8 cellular contexts compared by ENCODE assay signal in genomic region chr6:169789146-169789943, GRCh38. TPM values are rescaled to one million over a fixed set of nuclear protein-coding genes. Genes with fewer than 3 reads are reported as not detected.
DNase-seq lines count a peak whose midpoint lies in the region; ATAC-seq and TF ChIP-seq lines count a peak whose summit lies in the region.

No MANE protein-coding gene starts in this region.

- no peaks in the 10 kb centered on the region for H3K36me3 ChIP-seq in lower lobe of right lung
- H3K36me3 ChIP-seq in upper lobe of left lung: no peaks in the 10 kb centered on the region

- intact Hi-C loops in lower lobe of right lung (cut with DNase I): no loop called here

- DNase-seq in activated naive CD4-positive, alpha-beta T cell treated with anti-CD3 and anti-CD28 coated beads, Interleukin-2, amount 50 U/mL, for 16 hours: no peak
- no peak for DNase-seq in activated naive CD8-positive, alpha-beta T cell treated with anti-CD3 and anti-CD28 coated beads, Interleukin-2, amount 50 U/mL, for 24 hours
- DNase-seq in lower lobe of right lung: no peak
- DNase-seq in upper lobe of left lung: no peak
- no peak for DNase-seq in activated CD4-positive, alpha-beta T cell treated with anti-CD3 and anti-CD28 coated beads, Interleukin-2, amount 50 U/mL, for 4 hours

- H3K4me3 Mint-ChIP-seq in activated naive CD4-positive, alpha-beta T cell treated with anti-CD3 and anti-CD28 coated beads, Interleukin-2, amount 50 U/mL, for 24 hours: peak overlapping the region; percentile 85
- H3K4me3 Mint-ChIP-seq in activated naive CD8-positive, alpha-beta T cell treated with anti-CD3 and anti-CD28 coated beads, Interleukin-2, amount 50 U/mL, for 24 hours: peak overlapping the region; percentile 72

- peak overlapping the region; percentile 54 for H3K4me3 ChIP-seq in lower lobe of right lung
- peak overlapping the region in 3 of 4 donors; percentile 23 to 54 (median 52) for H3K4me3 ChIP-seq in upper lobe of left lung

- ATAC-seq in activated naive CD8-positive, alpha-beta T cell treated with anti-CD3 and anti-CD28 coated beads, Interleukin-2, amount 50 U/mL, for 24 hours: no peak
- ATAC-seq in lower lobe of right lung: no peak
- ATAC-seq in upper lobe of left lung (ENCODE audit: low FRiP score in 2 of 2): no peak
- ATAC-seq in GM21381 (IDR thresholded peaks at IDR 0.05; ENCODE audit: unreplicated experiment): no peak
- ATAC-seq in GM21786 (IDR thresholded peaks at IDR 0.05; ENCODE audit: unreplicated experiment): no peak

- no peak overlapping the region for H3K27ac Mint-ChIP-seq in activated naive CD4-positive, alpha-beta T cell treated with anti-CD3 and anti-CD28 coated beads, Interleukin-2, amount 50 U/mL, for 24 hours
- H3K27ac Mint-ChIP-seq in activated naive CD8-positive, alpha-beta T cell treated with anti-CD3 and anti-CD28 coated beads, Interleukin-2, amount 50 U/mL, for 24 hours: no peak overlapping the region

- H3K9me3 Mint-ChIP-seq in activated naive CD4-positive, alpha-beta T cell treated with anti-CD3 and anti-CD28 coated beads, Interleukin-2, amount 50 U/mL, for 24 hours: no peaks in the 10 kb centered on the region
- H3K9me3 Mint-ChIP-seq in activated naive CD8-positive, alpha-beta T cell treated with anti-CD3 and anti-CD28 coated beads, Interleukin-2, amount 50 U/mL, for 24 hours: no peaks in the 10 kb centered on the region

- no peaks in the 10 kb centered on the region for H3K27me3 ChIP-seq in lower lobe of right lung (ENCODE audit: low read depth)
- no peaks in the 10 kb centered on the region for H3K27me3 ChIP-seq in upper lobe of left lung

- H3K27ac ChIP-seq in lower lobe of right lung (no peak overlapping the region), upper lobe of left lung (no peak overlapping the region)

- no peaks in the 10 kb centered on the region for H3K9me3 ChIP-seq in lower lobe of right lung
- no peaks in the 10 kb centered on the region for H3K9me3 ChIP-seq in upper lobe of left lung

- peaks cover 14% of the 10 kb centered on the region for H3K27me3 Mint-ChIP-seq in activated naive CD4-positive, alpha-beta T cell treated with anti-CD3 and anti-CD28 coated beads, Interleukin-2, amount 50 U/mL, for 24 hours
- peaks cover 38% of the 10 kb centered on the region for H3K27me3 Mint-ChIP-seq in activated naive CD8-positive, alpha-beta T cell treated with anti-CD3 and anti-CD28 coated beads, Interleukin-2, amount 50 U/mL, for 24 hours

- 58 to 68% methylated on average over 18 to 24 of the region's 24 CpGs for WGBS in upper lobe of left lung, 2 donors

- peaks cover 15% of the 10 kb centered on the region for H3K4me1 ChIP-seq in lower lobe of right lung
- H3K4me1 ChIP-seq in upper lobe of left lung: peaks cover 14 to 17% (median 15%) of the 10 kb centered on the region in 4 donors

- TF ChIP-seq POLR2A in upper lobe of left lung (IDR thresholded peaks at IDR 0.05): no peak

- peaks cover 16% of the 10 kb centered on the region for H3K4me1 Mint-ChIP-seq in activated naive CD4-positive, alpha-beta T cell treated with anti-CD3 and anti-CD28 coated beads, Interleukin-2, amount 50 U/mL, for 24 hours
- H3K4me1 Mint-ChIP-seq in activated naive CD8-positive, alpha-beta T cell treated with anti-CD3 and anti-CD28 coated beads, Interleukin-2, amount 50 U/mL, for 24 hours: peaks cover 16% of the 10 kb centered on the region

- no peak for TF ChIP-seq EP300 in upper lobe of left lung (IDR thresholded peaks at IDR 0.05)

- H3K36me3 Mint-ChIP-seq in activated naive CD4-positive, alpha-beta T cell treated with anti-CD3 and anti-CD28 coated beads, Interleukin-2, amount 50 U/mL, for 24 hours: no peaks in the 10 kb centered on the region
- no peaks in the 10 kb centered on the region for H3K36me3 Mint-ChIP-seq in activated naive CD8-positive, alpha-beta T cell treated with anti-CD3 and anti-CD28 coated beads, Interleukin-2, amount 50 U/mL, for 24 hours (ENCODE audit: low read depth)

- TF ChIP-seq CTCF in lower lobe of right lung (IDR thresholded peaks at IDR 0.05) (no peak), upper lobe of left lung (IDR thresholded peaks at IDR 0.05) (no peak)

RNA-seq across cellular contexts. Expression of gene ERMARD, which starts 37.9 kb away (rescaled TPM):
- 25.4 TPM for total RNA-seq in lower lobe of right lung
- total RNA-seq in upper lobe of left lung: 10 to 100 TPM; 12.6 to 51.3 (median 18.5) TPM

RNA-seq across cellular contexts. Expression of gene DYNLT2, which starts 38.0 kb away (rescaled TPM):
- total RNA-seq in lower lobe of right lung (1.6 TPM), upper lobe of left lung (1 to 10 TPM in 5 of 6 donors, under 1 TPM in 1; 0.89 to 6.3 (median 1.2) TPM)
